ENCODE assay signal across 25 cellular contexts in the genomic region with DNA sequence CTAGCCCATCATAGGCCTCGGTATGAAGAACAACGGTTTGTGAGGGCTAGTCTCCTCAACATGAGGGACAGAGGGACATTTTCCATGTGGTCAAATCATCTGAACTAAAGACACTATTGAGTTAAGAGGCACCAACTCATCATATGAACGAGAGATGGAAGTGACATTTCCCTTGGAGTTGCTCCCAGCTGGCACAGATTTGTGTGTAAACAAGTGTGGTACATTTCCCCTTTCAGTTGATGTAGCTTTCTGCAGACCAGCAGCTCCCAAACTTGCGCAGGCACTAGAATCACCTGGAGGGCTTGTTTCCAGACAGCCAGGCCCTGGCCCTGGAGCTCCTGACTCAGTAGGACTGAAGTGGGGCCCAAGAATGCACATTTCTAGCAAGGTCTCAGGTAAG.
"Had no signal": no experiment of that assay in that cellular context is flagged by ENCODE, and none has a peak within 500 bp of the region (broad histone marks: within the 10 kb centered on the region; RNA-seq: fewer than 3 reads in every experiment).

No MANE protein-coding gene starts in this region.

- H3K36me3 ChIP-seq: SJSA1 had no signal

- H3K27me3 Mint-ChIP-seq: IgD-negative memory B cell had no signal

- H3K9me3 Mint-ChIP-seq: IgD-negative memory B cell had no signal

- FAIRE-seq: K562, RCC 7860 had no signal

- H3K27me3 ChIP-seq: SJSA1 had no signal

- H3K4me3 Mint-ChIP-seq: IgD-negative memory B cell had no signal

- H3K27ac ChIP-seq: KMS-11, SJSA1, SK-N-MC had no signal

- H3K9me3 ChIP-seq: SJSA1 had no signal

- H3K4me3 ChIP-seq: K562, SJSA1, SK-N-MC had no signal

- ATAC-seq: K562, PC-3 had no signal

- H3K4me1 Mint-ChIP-seq: IgD-negative memory B cell had no signal

- H3K9ac ChIP-seq: KMS-11 had no signal

- H3K4me2 ChIP-seq: KMS-11 had no signal

- DNase-seq: Kasumi-1; NCI-H1048; NCI-H1105; NCI-H1417; NCI-H1436 treated with DMSO at 0.1 percent for 48 hours; NCI-H1694; NCI-H187 treated with DMSO at 0.1 percent for 48 hours; NCI-H2029 treated with DMSO at 0.1 percent for 48 hours; NCI-H2171 treated with DMSO at 0.1 percent for 48 hours; NCI-H345; NCI-H446 treated with DMSO at 0.1 percent for 48 hours; NCI-H524; NCI-H526 treated with DMSO at 0.1 percent for 48 hours; NCI-H748 treated with DMSO at 0.1 percent for 48 hours; NK-92 treated with Interleukin-12 subunit alpha and Interleukin-12 subunit beta, amount 100 ng/mL, for 24 hours; PC-3; Right ventricle myocardium superior; RPMI8226; SIG-M5 had no signal
